ENCODE assay signal across 7 cellular contexts in genomic region chr17:35799942-35800341, GRCh38. TPM values are rescaled to one million over a fixed set of nuclear protein-coding genes. Genes with fewer than 3 reads are reported as not detected.
A peak's percentile ranks its signal among the peaks of the same experiment; 100 is the strongest.
DNase-seq lines count a peak whose midpoint lies in the region; TF ChIP-seq lines count a peak whose summit lies in the region.

No MANE protein-coding gene starts in this region.

- H3K4me3 Mint-ChIP-seq in brain = peak overlapping the region in 4 of 5 experiments; percentile 0 to 7 (median 4)

- no peak overlapping the region for H3K4me3 ChIP-seq in Loucy (ENCODE audit: low read length, poor library complexity, severe bottlenecking)
- no peak overlapping the region for H3K4me3 ChIP-seq in thyroid gland (replicated peaks in 1 of 3)
- no peak overlapping the region for H3K4me3 ChIP-seq in smooth muscle cell

- H3K27ac Mint-ChIP-seq in brain = peak overlapping the region in 4 of 5 experiments; percentile 72 to 95 (median 74)

- intact Hi-C loops in thyroid gland (cut with DNase I) = no loop called here

- H3F3A ChIP-seq in Loucy (ENCODE audit: low read depth) (peaks cover 4% of the 10 kb centered on the region; the same call in 1 of the 2 replicates), smooth muscle cell (ENCODE audit: low read depth) (peaks cover 24% of the 10 kb centered on the region)

- H3K4me1 Mint-ChIP-seq in brain = peaks cover 35% of the 10 kb centered on the region

- H3K4me2 ChIP-seq in Loucy (ENCODE audit: low read depth, low read length, poor library complexity, severe bottlenecking) (no peak overlapping the region), smooth muscle cell (no peak overlapping the region)

- H3K9me2 ChIP-seq in Loucy (replicated peaks; ENCODE audit: low read depth, low read length) = no peaks in the 10 kb centered on the region

- H3K36me3 Mint-ChIP-seq in brain = no peaks in the 10 kb centered on the region

- H4K20me1 ChIP-seq in Loucy (ENCODE audit: insufficient read depth, low read length, poor library complexity, severe bottlenecking) (no peaks in the 10 kb centered on the region), smooth muscle cell (ENCODE audit: low read depth) (no peaks in the 10 kb centered on the region)

- H2AFZ ChIP-seq in Loucy (ENCODE audit: low read length) (no peak overlapping the region), smooth muscle cell (ENCODE audit: low read depth) (no peak overlapping the region)

- H3K9ac ChIP-seq in Loucy (ENCODE audit: low read depth, low read length, poor library complexity, severe bottlenecking) (peak overlapping the region; percentile 30), smooth muscle cell (ENCODE audit: low read depth) (no peak overlapping the region)

- H3K4me1 ChIP-seq in Loucy (ENCODE audit: insufficient read depth, low read length, poor library complexity, severe bottlenecking) = peaks cover 31% of the 10 kb centered on the region
- peaks cover 23 to 45% of the 10 kb centered on the region in 2 donors for H3K4me1 ChIP-seq in thyroid gland
- no peaks in the 10 kb centered on the region for H3K4me1 ChIP-seq in smooth muscle cell (ENCODE audit: low read depth)

- H3K9me3 Mint-ChIP-seq in brain = peaks cover 0 to 11% (median 0%) of the 10 kb centered on the region in 5 experiments

- H3K27me3 Mint-ChIP-seq in brain = peaks cover 39% of the 10 kb centered on the region

- DNase-seq in islet precursor cell (peak; percentile 69), thyroid gland (peak; percentile 97 to 99), smooth muscle cell (lab: John Stamatoyannopoulos, UW; ENCODE audit: unreplicated experiment) (no peak)
- DNase-seq in stimulated activated naive CD4-positive, alpha-beta T cell treated with Interleukin-2 at 50 U/mL for 16 hours (lab: John Stamatoyannopoulos, UW) = no peak
- no peak for DNase-seq in stimulated activated CD4-positive, alpha-beta T cell treated with anti-CD3 and anti-CD28 coated beads, Interleukin-15, amount 100 ng/mL, for 24 hours

- no peaks in the 10 kb centered on the region for H3K27me3 ChIP-seq in Loucy (ENCODE audit: insufficient read depth, low read length, poor library complexity, severe bottlenecking)
- no peaks in the 10 kb centered on the region for H3K27me3 ChIP-seq in thyroid gland
- H3K27me3 ChIP-seq in smooth muscle cell (ENCODE audit: low read depth) = no peaks in the 10 kb centered on the region

- peak overlapping the region; percentile 52 to 67 (median 61) for H3K27ac ChIP-seq in thyroid gland
- no peak overlapping the region for H3K27ac ChIP-seq in smooth muscle cell (ENCODE audit: low read depth)

- H3K9me3 ChIP-seq in Loucy (ENCODE audit: insufficient read depth, low read depth, low read length) (no peaks in the 10 kb centered on the region), thyroid gland (no peaks in the 10 kb centered on the region), smooth muscle cell (replicated peaks; ENCODE audit: low read depth) (no peaks in the 10 kb centered on the region)

- no peaks in the 10 kb centered on the region for H3K79me2 ChIP-seq in Loucy (ENCODE audit: insufficient read depth, low read length)
- H3K79me2 ChIP-seq in smooth muscle cell (ENCODE audit: low read depth) = peaks cover under 1% of the 10 kb centered on the region

- H3K36me3 ChIP-seq in Loucy (ENCODE audit: insufficient read depth, low read length) (no peaks in the 10 kb centered on the region), thyroid gland (no peaks in the 10 kb centered on the region), smooth muscle cell (ENCODE audit: low read depth) (no peaks in the 10 kb centered on the region)

- peak in 1 of 2 donors; percentile 45 for TF ChIP-seq POLR2A in thyroid gland (IDR thresholded peaks at IDR 0.05)

- TF ChIP-seq CTCF in Loucy (conservative IDR thresholded peaks at IDR 0.05; ENCODE audit: low read length) (no peak), brain (conservative IDR thresholded peaks at IDR 0.05) (no peak), thyroid gland (IDR thresholded peaks at IDR 0.05) (no peak), smooth muscle cell (IDR thresholded peaks at IDR 0.05; ENCODE audit: borderline replicate concordance, insufficient read depth, poor library complexity, severe bottlenecking) (no peak)

RNA-seq across cellular contexts. Expression of gene MMP28, which starts 4.5 kb away (rescaled TPM):
- polyA plus RNA-seq in brain (ENCODE audit: insufficient read depth, low read depth, low replicate concordance) (8.9 TPM), smooth muscle cell (25.7 and 51.4 TPM in 2 replicates)
- total RNA-seq in thyroid gland (10 to 100 TPM; 12.4 to 48.0 (median 28.6) TPM), smooth muscle cell (38.0 and 50.0 TPM in 2 replicates)

RNA-seq across cellular contexts. Expression of gene TAF15, which starts 9.3 kb away (rescaled TPM):
- polyA plus RNA-seq in brain (ENCODE audit: insufficient read depth, low read depth, low replicate concordance) = 160 TPM
- 10 to 100 TPM; 55.9 to 79.8 (median 65.4) TPM for total RNA-seq in thyroid gland
- total RNA-seq in smooth muscle cell = 25.5 and 33.3 TPM in 2 replicates
- polyA plus RNA-seq in smooth muscle cell = 4.2 and 8.1 TPM in 2 replicates

RNA-seq across cellular contexts. Expression of gene C17orf50, which starts 39.3 kb away (rescaled TPM):
- 0.68 TPM for polyA plus RNA-seq in brain (ENCODE audit: insufficient read depth, low read depth, low replicate concordance)
- under 1 TPM in 1 of 4 donors, not detected in 3; 0.40 TPM for total RNA-seq in thyroid gland
- not detected in 2 replicates for total RNA-seq in smooth muscle cell
- polyA plus RNA-seq in smooth muscle cell = 0.33 TPM in 1 of 2 replicates, not detected in the other

RNA-seq across cellular contexts. Expression of gene GAS2L2, which starts 46.9 kb away (rescaled TPM):
- polyA plus RNA-seq in brain (ENCODE audit: insufficient read depth, low read depth, low replicate concordance) = not detected
- not detected for total RNA-seq in thyroid gland
- total RNA-seq in smooth muscle cell = not detected in 2 replicates
- not detected in 2 replicates for polyA plus RNA-seq in smooth muscle cell

Comparison
In these comparisons a context has a peak if more than half of its experiments do, and no peak if none do; other contexts are left out.
1. DNase-seq: peak in islet precursor cell (single experiment) and thyroid gland (2 of 2); none in stimulated activated naive CD4-positive, alpha-beta T cell treated with Interleukin-2 at 50 U/mL for 16 hours (single experiment), stimulated activated CD4-positive, alpha-beta T cell treated with anti-CD3 and anti-CD28 coated beads, Interleukin-15, amount 100 ng/mL, for 24 hours (single experiment) and smooth muscle cell (single experiment).